In genomic region chr19:18379803-18380747, GRCh38 we compare ENCODE assay signal across 1 cellular context.
TF ChIP-seq lines count a peak whose summit lies in the region.

No MANE protein-coding gene starts in this region.

TF ChIP-seq in HepG2, 621 proteins besides CTCF, POLR2A, EP300 and RAD21 (continued from another document):
- TF ChIP-seq PRDM4 (CRISPR knock-in tag; IDR thresholded peaks at IDR 0.05; ENCODE audit: borderline replicate concordance) (no peak), NR2F1 (CRISPR knock-in tag; IDR thresholded peaks at IDR 0.05) (peak; percentile 88 to 93), IKZF4 (CRISPR knock-in tag; IDR thresholded peaks at IDR 0.05; ENCODE audit: borderline replicate concordance, low read depth, not compliant biosample characterization) (no peak), PTBP1 (IDR thresholded peaks at IDR 0.05; ENCODE audit: low read depth, low read length, poor library complexity, severe bottlenecking) (no peak), RARG (CRISPR knock-in tag; IDR thresholded peaks at IDR 0.05; ENCODE audit: low read depth) (no peak), ZBTB40 (IDR thresholded peaks at IDR 0.05) (no peak), ZBTB40 (CRISPR knock-in tag; IDR thresholded peaks at IDR 0.05) (peak; percentile 67; the same call in 1 of the 2 replicates), NFRKB (IDR thresholded peaks at IDR 0.05) (no peak), ZNF10 (CRISPR knock-in tag; IDR thresholded peaks at IDR 0.05; ENCODE audit: borderline replicate concordance, low read depth) (no peak), FOXK2 (IDR thresholded peaks at IDR 0.05) (peak; percentile 93), ZFP36L2 (CRISPR knock-in tag; IDR thresholded peaks at IDR 0.05) (no peak), TFE3 (CRISPR knock-in tag; IDR thresholded peaks at IDR 0.05) (peak; percentile 97), ZNF451 (CRISPR knock-in tag; IDR thresholded peaks at IDR 0.05) (no peak), RXRB (CRISPR knock-in tag; IDR thresholded peaks at IDR 0.05; ENCODE audit: borderline replicate concordance) (peak; percentile 98), PRDM15 (CRISPR knock-in tag; IDR thresholded peaks at IDR 0.05) (no peak), ZFP37 (CRISPR knock-in tag; IDR thresholded peaks at IDR 0.05; ENCODE audit: borderline replicate concordance) (0 out of 2 replicates have a peak, but pooled peaks have one; percentile 37), ZNF605 (CRISPR knock-in tag; IDR thresholded peaks at IDR 0.05) (peak; percentile 70; the same call in 1 of the 2 replicates), HMGA1 (CRISPR knock-in tag; conservative IDR thresholded peaks at IDR 0.05) (no peak), ARNT2 (CRISPR knock-in tag; IDR thresholded peaks at IDR 0.05; ENCODE audit: low read depth) (peak; percentile 74; the same call in 1 of the 2 replicates), SIN3A (IDR thresholded peaks at IDR 0.05; ENCODE audit: borderline replicate concordance, low read depth, low read length) (peak; percentile 50; the same call in 1 of the 2 replicates), EEA1 (CRISPR knock-in tag; IDR thresholded peaks at IDR 0.05; ENCODE audit: borderline replicate concordance) (0 out of 2 replicates have a peak, but pooled peaks have one; percentile 27), TERF1 (CRISPR knock-in tag; IDR thresholded peaks at IDR 0.05) (no peak)
- TF ChIP-seq, protein P1, sequence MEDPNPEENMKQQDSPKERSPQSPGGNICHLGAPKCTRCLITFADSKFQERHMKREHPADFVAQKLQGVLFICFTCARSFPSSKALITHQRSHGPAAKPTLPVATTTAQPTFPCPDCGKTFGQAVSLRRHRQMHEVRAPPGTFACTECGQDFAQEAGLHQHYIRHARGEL (CRISPR knock-in tag; IDR thresholded peaks at IDR 0.05): no peak
- TF ChIP-seq, protein P2, sequence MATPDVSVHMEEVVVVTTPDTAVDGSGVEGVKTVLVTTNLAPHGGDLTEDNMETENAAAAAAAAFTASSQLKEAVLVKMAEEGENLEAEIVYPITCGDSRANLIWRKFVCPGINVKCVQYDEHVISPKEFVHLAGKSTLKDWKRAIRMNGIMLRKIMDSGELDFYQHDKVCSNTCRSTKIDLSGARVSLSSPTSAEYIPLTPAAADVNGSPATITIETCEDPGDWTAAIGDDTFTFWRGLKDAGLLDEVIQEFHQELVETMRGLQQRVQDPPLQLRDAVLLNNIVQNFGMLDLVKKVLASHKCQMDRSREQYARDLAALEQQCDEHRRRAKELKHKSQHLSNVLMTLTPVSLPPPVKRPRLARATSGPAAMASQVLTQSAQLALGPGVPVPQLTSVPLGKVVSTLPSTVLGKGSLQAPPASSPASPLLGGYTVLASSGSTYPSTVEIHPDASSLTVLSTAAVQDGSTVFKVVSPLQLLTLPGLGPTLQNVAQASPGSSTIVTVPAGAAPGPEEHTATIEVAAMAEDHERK (CRISPR knock-in tag; IDR thresholded peaks at IDR 0.05; ENCODE audit: low read depth): no peak; the same call in 1 of the 2 replicates
- TF ChIP-seq, protein P3, sequence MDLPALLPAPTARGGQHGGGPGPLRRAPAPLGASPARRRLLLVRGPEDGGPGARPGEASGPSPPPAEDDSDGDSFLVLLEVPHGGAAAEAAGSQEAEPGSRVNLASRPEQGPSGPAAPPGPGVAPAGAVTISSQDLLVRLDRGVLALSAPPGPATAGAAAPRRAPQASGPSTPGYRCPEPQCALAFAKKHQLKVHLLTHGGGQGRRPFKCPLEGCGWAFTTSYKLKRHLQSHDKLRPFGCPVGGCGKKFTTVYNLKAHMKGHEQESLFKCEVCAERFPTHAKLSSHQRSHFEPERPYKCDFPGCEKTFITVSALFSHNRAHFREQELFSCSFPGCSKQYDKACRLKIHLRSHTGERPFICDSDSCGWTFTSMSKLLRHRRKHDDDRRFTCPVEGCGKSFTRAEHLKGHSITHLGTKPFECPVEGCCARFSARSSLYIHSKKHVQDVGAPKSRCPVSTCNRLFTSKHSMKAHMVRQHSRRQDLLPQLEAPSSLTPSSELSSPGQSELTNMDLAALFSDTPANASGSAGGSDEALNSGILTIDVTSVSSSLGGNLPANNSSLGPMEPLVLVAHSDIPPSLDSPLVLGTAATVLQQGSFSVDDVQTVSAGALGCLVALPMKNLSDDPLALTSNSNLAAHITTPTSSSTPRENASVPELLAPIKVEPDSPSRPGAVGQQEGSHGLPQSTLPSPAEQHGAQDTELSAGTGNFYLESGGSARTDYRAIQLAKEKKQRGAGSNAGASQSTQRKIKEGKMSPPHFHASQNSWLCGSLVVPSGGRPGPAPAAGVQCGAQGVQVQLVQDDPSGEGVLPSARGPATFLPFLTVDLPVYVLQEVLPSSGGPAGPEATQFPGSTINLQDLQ (CRISPR knock-in tag; IDR thresholded peaks at IDR 0.05): peak; percentile 62; the same call in 1 of the 2 replicates
TF ChIP-seq in HepG2: peak in this region for 358.
